17 cellular contexts compared by ENCODE assay signal in the genomic region with DNA sequence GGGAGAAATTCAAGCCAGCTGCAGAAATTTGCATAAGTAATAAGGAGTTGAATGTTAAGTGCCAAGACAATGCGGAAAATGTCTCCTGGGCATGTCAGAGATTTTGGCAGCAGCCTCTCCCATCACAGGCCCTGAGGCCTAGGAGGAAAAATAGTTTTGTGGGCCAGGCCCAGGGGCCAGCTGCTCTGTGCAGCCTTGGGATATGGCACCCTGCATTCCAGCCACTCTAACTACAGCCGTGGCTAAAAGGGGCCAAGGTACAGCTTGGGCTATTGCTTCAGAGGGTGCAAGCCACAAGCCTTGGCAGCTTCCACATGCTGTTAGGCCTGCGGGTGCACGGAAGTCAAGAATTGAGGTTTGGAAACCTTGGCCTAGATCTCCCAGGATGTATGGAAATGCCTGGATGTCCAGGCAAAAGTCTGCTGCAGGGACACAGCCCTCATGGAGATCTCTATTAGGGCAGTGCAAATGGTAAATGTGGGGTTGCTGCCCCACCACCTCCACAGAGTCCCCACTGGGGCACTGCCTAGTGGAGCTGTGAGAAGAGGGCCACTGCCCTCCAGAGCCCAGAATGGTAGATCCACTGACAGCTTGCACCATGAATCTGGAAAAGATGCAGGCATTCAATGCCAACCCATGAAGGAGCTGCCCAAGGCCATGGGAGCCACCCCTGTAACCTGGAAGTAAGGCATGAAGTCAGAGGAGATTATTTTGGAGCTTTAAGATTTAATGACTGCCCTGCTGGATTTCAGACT.
"Had no signal": no experiment of that assay in that cellular context is flagged by ENCODE, and none has a peak within 500 bp of the region (broad histone marks: within the 10 kb centered on the region; RNA-seq: fewer than 3 reads in every experiment).

No MANE protein-coding gene starts in this region.

- H3K27me3 ChIP-seq: adrenal gland, foreskin keratinocyte, spleen, tibial nerve had no signal

- H3K4me3 Mint-ChIP-seq: activated naive CD4-positive, alpha-beta T cell treated with anti-CD3 and anti-CD28 coated beads, Interleukin-2, amount 10 ng/mL, durations not matched to agents 7 days and 5 days; effector memory CD8-positive, alpha-beta T cell; immature natural killer cell; stimulated activated memory B cell treated with anti-CD40 and anti-IgM and Interleukin-4, amounts not matched to agents 10 μg/mL and 1 μg/mL and 100 μg/mL, for 72 hours; WTC11 had no signal

- H3K9me3 Mint-ChIP-seq: activated naive CD4-positive, alpha-beta T cell treated with anti-CD3 and anti-CD28 coated beads, Interleukin-2, amount 10 ng/mL, durations not matched to agents 7 days and 5 days; activated T-helper 2 cell treated with anti-CD3 and anti-CD28 coated beads, Interferon-gamma antibody, Interleukin-2, Interleukin-4, amounts not matched to agents 10 μg/mL and 5 μg/mL and 100 μg/mL, durations not matched to agents 14 hours and 24 hours and 36 hours; effector memory CD8-positive, alpha-beta T cell; immature natural killer cell; stimulated activated memory B cell treated with anti-CD40 and anti-IgM and Interleukin-4, amounts not matched to agents 10 μg/mL and 1 μg/mL and 100 μg/mL, for 72 hours had no signal

- H3K36me3 ChIP-seq: adrenal gland had no signal

- DNase-seq: activated CD4-positive, alpha-beta T cell treated with anti-CD3 and anti-CD28 coated beads for 48 hours; activated naive CD4-positive, alpha-beta T cell treated with anti-CD3 and anti-CD28 coated beads, Interleukin-2, amount 10 ng/mL, durations not matched to agents 7 days and 5 days; adrenal gland; central memory CD4-positive, alpha-beta T cell; cortex of kidney; effector memory CD8-positive, alpha-beta T cell; foreskin keratinocyte; immature natural killer cell; left colon; mesendoderm; spleen; stimulated activated CD4-positive, alpha-beta T cell treated with anti-CD3 and anti-CD28 coated beads, Interleukin-1b, Interleukin-23, amount 100 ng/mL, for 48 hours had no signal

- H3K4me1 Mint-ChIP-seq: activated naive CD4-positive, alpha-beta T cell treated with anti-CD3 and anti-CD28 coated beads, Interleukin-2, amount 10 ng/mL, durations not matched to agents 7 days and 5 days; WTC11 had no signal

- H3K4me3 ChIP-seq: adrenal gland, tibial nerve had no signal

- H3K4me1 ChIP-seq: foreskin keratinocyte had no signal

- ATAC-seq: effector memory CD8-positive, alpha-beta T cell; foreskin keratinocyte; left colon; SK-N-SH treated with all-trans-retinoic acid at 6 μM for 48 hours; stimulated activated memory B cell treated with anti-CD40 and anti-IgM and Interleukin-4, amounts not matched to agents 10 μg/mL and 1 μg/mL and 100 μg/mL, for 72 hours; WTC11 had no signal

- H3K27me3 Mint-ChIP-seq: activated naive CD4-positive, alpha-beta T cell treated with anti-CD3 and anti-CD28 coated beads, Interleukin-2, amount 10 ng/mL, durations not matched to agents 7 days and 5 days; effector memory CD8-positive, alpha-beta T cell; stimulated activated memory B cell treated with anti-CD40 and anti-IgM and Interleukin-4, amounts not matched to agents 10 μg/mL and 1 μg/mL and 100 μg/mL, for 72 hours had no signal

- H3K27ac ChIP-seq: foreskin keratinocyte, tibial nerve had no signal

- H3K27ac Mint-ChIP-seq: activated naive CD4-positive, alpha-beta T cell treated with anti-CD3 and anti-CD28 coated beads, Interleukin-2, amount 10 ng/mL, durations not matched to agents 7 days and 5 days; activated T-helper 2 cell treated with anti-CD3 and anti-CD28 coated beads, Interferon-gamma antibody, Interleukin-2, Interleukin-4, amounts not matched to agents 10 μg/mL and 5 μg/mL and 100 μg/mL, durations not matched to agents 14 hours and 24 hours and 36 hours; effector memory CD8-positive, alpha-beta T cell; stimulated activated memory B cell treated with anti-CD40 and anti-IgM and Interleukin-4, amounts not matched to agents 10 μg/mL and 1 μg/mL and 100 μg/mL, for 72 hours; WTC11 had no signal

- H3K9me3 ChIP-seq: adrenal gland, spleen, tibial nerve had no signal
